Comparison of ENCODE assay signal across 32 cellular contexts in genomic region chrX:10813761-10814160, GRCh38.
"Had no signal": no experiment of that assay in that cellular context is flagged by ENCODE, and none has a peak within 500 bp of the region (broad histone marks: within the 10 kb centered on the region; RNA-seq: fewer than 3 reads in every experiment).

No MANE protein-coding gene starts in this region.

- FAIRE-seq: frontal cortex had no signal

- H3K4me3 ChIP-seq: body of pancreas, cardiac muscle cell had no signal

- H3K36me3 Mint-ChIP-seq: activated naive CD8-positive, alpha-beta T cell had no signal

- H3K9me3 ChIP-seq: body of pancreas had no signal

- DNase-seq: activated B cell treated with CpG ODN at 0.5 μM for 24 hours; activated CD4-positive, alpha-beta T cell treated with anti-CD3 and anti-CD28 coated beads for 48 hours; activated CD4-positive, alpha-beta T cell treated with anti-CD3 and anti-CD28 coated beads, Interleukin-2, amount 50 U/mL, for 1 hour; activated CD4-positive, alpha-beta T cell treated with anti-CD3 and anti-CD28 coated beads, Interleukin-2, amount 50 U/mL, for 48 hours; activated CD8-positive, alpha-beta memory T cell treated with anti-CD3 and anti-CD28 coated beads for 24 hours; activated CD8-positive, alpha-beta T cell treated with anti-CD3 and anti-CD28 coated beads for 36 hours; activated effector memory CD4-positive, alpha-beta T cell treated with Interleukin-2 at 50 U/mL for 16 hours; activated gamma-delta T cell treated with Interleukin-2 at 50 U/mL for 16 hours; activated naive CD4-positive, alpha-beta T cell treated with anti-CD3 and anti-CD28 coated beads, Interleukin-2, amount 50 U/mL, for 16 hours; activated naive CD4-positive, alpha-beta T cell treated with Interleukin-2 at 50 U/mL for 16 hours; activated T-cell treated with anti-CD3 and anti-CD28 coated beads, Interleukin-2, amount 50 U/mL, for 4 hours; amygdala; aorta; body of pancreas; central memory CD4-positive, alpha-beta T cell; cortex of kidney; dermis blood vessel endothelial cell; effector CD4-positive, alpha-beta T cell; effector memory CD8-positive, alpha-beta T cell; foreskin fibroblast; head of caudate nucleus; hippocampal formation; T1000; WERI-Rb-1 had no signal

- H3K27ac Mint-ChIP-seq: activated B cell treated with CpG ODN at 0.5 μM for 24 hours; activated CD8-positive, alpha-beta T cell treated with anti-CD3 and anti-CD28 coated beads for 36 hours; activated naive CD8-positive, alpha-beta T cell; activated T-helper 17 cell treated with anti-CD3 and anti-CD28 coated beads, Interleukin-2, amount 50 U/mL, for 72 hours; effector memory CD8-positive, alpha-beta T cell; T-helper 1 cell treated with Interleukin-12 subunit alpha and Interleukin-12 subunit beta and Interleukin-4 antibody, amounts not matched to agents 30 μg/mL and 1 μg/mL, for 36 hours; T-helper 2 cell treated with Interferon-gamma antibody and Interleukin-4, amounts not matched to agents 5 μg/mL and 100 μg/mL, for 36 hours had no signal

- H3K4me3 Mint-ChIP-seq: activated B cell treated with CpG ODN at 0.5 μM for 24 hours; activated CD8-positive, alpha-beta T cell treated with anti-CD3 and anti-CD28 coated beads for 36 hours; activated naive CD8-positive, alpha-beta T cell; activated T-cell treated with anti-CD3 and anti-CD28 coated beads, Interleukin-2, amount 50 U/mL, for 4 hours; activated T-helper 17 cell treated with anti-CD3 and anti-CD28 coated beads, Interleukin-2, amount 50 U/mL, for 72 hours; effector memory CD8-positive, alpha-beta T cell; T-helper 1 cell treated with Interleukin-12 subunit alpha and Interleukin-12 subunit beta and Interleukin-4 antibody, amounts not matched to agents 30 μg/mL and 1 μg/mL, for 36 hours; T-helper 2 cell treated with Interferon-gamma antibody and Interleukin-4, amounts not matched to agents 5 μg/mL and 100 μg/mL, for 36 hours had no signal

- H3K27me3 ChIP-seq: body of pancreas, cardiac muscle cell had no signal

- H3K27ac ChIP-seq: body of pancreas, cardiac muscle cell, WERI-Rb-1 had no signal

- ATAC-seq: activated CD4-positive, CD25-positive, alpha-beta regulatory T cell treated with anti-CD3 and anti-CD28 coated beads, Interleukin-2, amount 50 U/mL, for 24 hours; activated CD8-positive, alpha-beta T cell treated with anti-CD3 and anti-CD28 coated beads for 36 hours; activated T-cell treated with anti-CD3 and anti-CD28 coated beads, Interleukin-2, amount 50 U/mL, for 4 hours; activated T-helper 17 cell treated with anti-CD3 and anti-CD28 coated beads, Interleukin-2, amount 50 U/mL, for 72 hours; body of pancreas; effector memory CD8-positive, alpha-beta T cell; esophagus mucosa had no signal

- H3K4me1 Mint-ChIP-seq: activated B cell treated with CpG ODN at 0.5 μM for 24 hours; activated T-helper 17 cell treated with anti-CD3 and anti-CD28 coated beads, Interleukin-2, amount 50 U/mL, for 72 hours had no signal

- H3K4me1 ChIP-seq: body of pancreas had no signal

- H3K36me3 ChIP-seq: cardiac muscle cell, WERI-Rb-1 had no signal

- H3K27me3 Mint-ChIP-seq: activated B cell treated with CpG ODN at 0.5 μM for 24 hours; activated CD8-positive, alpha-beta T cell treated with anti-CD3 and anti-CD28 coated beads for 36 hours; activated naive CD8-positive, alpha-beta T cell; activated T-helper 17 cell treated with anti-CD3 and anti-CD28 coated beads, Interleukin-2, amount 50 U/mL, for 72 hours; effector memory CD8-positive, alpha-beta T cell had no signal
